In genomic region chr1:153643825-153644224, GRCh38 we compare ENCODE assay signal across 14 cellular contexts. TPM values are rescaled to one million over a fixed set of nuclear protein-coding genes. Genes with fewer than 3 reads are reported as not detected.
A peak's percentile ranks its signal among the peaks of the same experiment; 100 is the strongest.
DNase-seq lines count a peak whose midpoint lies in the region; ATAC-seq and TF ChIP-seq lines count a peak whose summit lies in the region.
"Had no signal": no experiment of that assay in that cellular context is flagged by ENCODE, and none has a peak within 500 bp of the region (broad histone marks: within the 10 kb centered on the region; RNA-seq: fewer than 3 reads in every experiment).

No MANE protein-coding gene starts in this region.

- peak overlapping the region; percentile 25 for H3K27ac Mint-ChIP-seq in CD4-positive, alpha-beta T cell
- peak overlapping the region; percentile 82 for H3K27ac Mint-ChIP-seq in T-helper 17 cell
- H3K27ac Mint-ChIP-seq in natural killer cell, result peak overlapping the region; percentile 75 to 82

- H3K27me3 ChIP-seq in CD4-positive, alpha-beta T cell (ENCODE audit: control insufficient read depth, insufficient read depth, low read length), result no peaks in the 10 kb centered on the region

- no peak for TF ChIP-seq CTCF in CD4-positive, alpha-beta T cell (IDR thresholded peaks at IDR 0.05)
- TF ChIP-seq CTCF in natural killer cell (IDR thresholded peaks at IDR 0.05), result no peak

- DNase-seq in CD4-positive, alpha-beta T cell, result no peak
- DNase-seq in T-helper 17 cell, result no peak
- no peak for DNase-seq in natural killer cell
- no peak for DNase-seq in HPDE6-E6E7 (ENCODE audit: extremely low spot score)
- DNase-seq: DMS79, NCI-H1105 treated with DMSO at 0.1 percent for 48 hours, retina had no signal

- peaks cover 84% of the 10 kb centered on the region for H3K36me3 Mint-ChIP-seq in CD4-positive, alpha-beta T cell (ENCODE audit: low read depth)
- peaks cover 13% of the 10 kb centered on the region for H3K36me3 Mint-ChIP-seq in T-helper 17 cell (ENCODE audit: low read depth)
- peaks cover 44% of the 10 kb centered on the region for H3K36me3 Mint-ChIP-seq in natural killer cell

- H3K9me3 ChIP-seq in CD4-positive, alpha-beta T cell (ENCODE audit: control insufficient read depth, low read length), result no peaks in the 10 kb centered on the region
- no peaks in the 10 kb centered on the region for H3K9me3 ChIP-seq in T-helper 17 cell (ENCODE audit: control insufficient read depth, low read length, poor library complexity, severe bottlenecking)

- POLR2A ChIA-PET in CD4-positive, alpha-beta T cell (lab: Charles Lee), result interaction anchor here (1.0 to 8.3 kb wide), 2 partner anchors 9 to 15 kb away, joined by 5 to 89 read pairs; partner anchors contain the start of genes CHTOP and SNAPIN

- no peak overlapping the region for H3K4me3 Mint-ChIP-seq in CD4-positive, alpha-beta T cell
- H3K4me3 Mint-ChIP-seq in T-helper 17 cell (no peak overlapping the region), natural killer cell (no peak overlapping the region)
- H3K4me3 Mint-ChIP-seq: central memory CD8-positive, alpha-beta T cell had no signal

- no peak overlapping the region for H3K27ac ChIP-seq in CD4-positive, alpha-beta T cell (ENCODE audit: low read depth, low read length)

- peaks cover 73% of the 10 kb centered on the region for H3K4me1 Mint-ChIP-seq in CD4-positive, alpha-beta T cell (ENCODE audit: low read depth)
- H3K4me1 Mint-ChIP-seq in T-helper 17 cell, result peaks cover 40% of the 10 kb centered on the region
- H3K4me1 Mint-ChIP-seq in natural killer cell, result peaks cover 53 to 60% of the 10 kb centered on the region in 2 donors

- intact Hi-C loops in CD4-positive, alpha-beta T cell (cut with DNase I, micrococcal nuclease), result no loop called here
- intact Hi-C loops in natural killer cell (cut with micrococcal nuclease), result no loop called here

- H3K9me3 Mint-ChIP-seq in CD4-positive, alpha-beta T cell, result no peaks in the 10 kb centered on the region
- H3K9me3 Mint-ChIP-seq in natural killer cell, result no peaks in the 10 kb centered on the region
- H3K9me3 Mint-ChIP-seq: activated naive CD4-positive, alpha-beta T cell treated with anti-CD3 and anti-CD28 coated beads, Interleukin-2, amount 50 U/mL, for 72 hours; central memory CD8-positive, alpha-beta T cell had no signal

- ATAC-seq in CD4-positive, alpha-beta T cell (ENCODE audit: poor library complexity), result no peak
- no peak for ATAC-seq in T-helper 17 cell
- no peak for ATAC-seq in natural killer cell
- ATAC-seq in HG02852 (IDR thresholded peaks at IDR 0.05; ENCODE audit: unreplicated experiment), result no peak
- no peak for ATAC-seq in HG03039 (IDR thresholded peaks at IDR 0.05; ENCODE audit: unreplicated experiment)
- ATAC-seq: activated naive CD4-positive, alpha-beta T cell treated with anti-CD3 and anti-CD28 coated beads, Interleukin-2, amount 50 U/mL, for 72 hours; K562 had no signal

- CTCF ChIA-PET in CD4-positive, alpha-beta T cell (lab: Charles Lee), result interaction anchor here (0.9 kb wide), 1 partner anchor 8 kb away, joined by 3 read pairs; no protein-coding TSS in a partner anchor

- no peaks in the 10 kb centered on the region for H3K27me3 Mint-ChIP-seq in CD4-positive, alpha-beta T cell
- no peaks in the 10 kb centered on the region for H3K27me3 Mint-ChIP-seq in T-helper 17 cell
- H3K27me3 Mint-ChIP-seq in natural killer cell (ENCODE audit: low read depth in 2 of 2), result no peaks in the 10 kb centered on the region
- H3K27me3 Mint-ChIP-seq: central memory CD8-positive, alpha-beta T cell had no signal

RNA-seq across cellular contexts. Expression of gene CHTOP, which starts 10.0 kb away (rescaled TPM):
- 100 to 1,000 TPM in 1 of 2 experiments, 10 to 100 TPM in 1; 97.1 to 102 TPM for total RNA-seq in CD4-positive, alpha-beta T cell
- total RNA-seq in T-helper 17 cell (10 to 100 TPM; 82.0 to 82.4 TPM), natural killer cell (100 to 1,000 TPM in 2 of 3 donors, 10 to 100 TPM in 1; 94.7 to 110 (median 106) TPM)

RNA-seq across cellular contexts. Expression of gene SNAPIN, which starts 14.7 kb away (rescaled TPM):
- 1 to 10 TPM; 7.2 to 7.3 TPM for total RNA-seq in CD4-positive, alpha-beta T cell
- total RNA-seq in T-helper 17 cell (10 to 100 TPM; 17.6 to 18.2 TPM), natural killer cell (10 to 100 TPM; 21.0 to 25.5 (median 23.5) TPM)

RNA-seq across cellular contexts. Expression of gene S100A1, which starts 15.6 kb away (rescaled TPM):
- total RNA-seq in CD4-positive, alpha-beta T cell, result not detected
- total RNA-seq in T-helper 17 cell, result not detected
- total RNA-seq in natural killer cell, result not detected
- total RNA-seq: activated CD8-positive, alpha-beta memory T cell treated with anti-CD3 and anti-CD28 coated beads for 36 hours; activated naive CD4-positive, alpha-beta T cell treated with anti-CD3 and anti-CD28 coated beads, Interleukin-2, amount 50 U/mL, for 72 hours; ureter had no signal

RNA-seq across cellular contexts. Expression of gene S100A13, which starts 16.5 kb away (rescaled TPM):
- 1 to 10 TPM; 2.1 to 2.8 TPM for total RNA-seq in CD4-positive, alpha-beta T cell
- total RNA-seq in T-helper 17 cell, result 1 to 10 TPM; 3.1 to 4.6 TPM
- total RNA-seq in natural killer cell, result 1 to 10 TPM; 4.0 to 5.8 (median 4.1) TPM

RNA-seq across cellular contexts. Expression of gene ILF2, which starts 27.0 kb away (rescaled TPM):
- 100 to 1,000 TPM; 140 to 147 TPM for total RNA-seq in CD4-positive, alpha-beta T cell
- total RNA-seq in T-helper 17 cell (100 to 1,000 TPM; 136 to 142 TPM), natural killer cell (100 to 1,000 TPM in 2 of 3 donors, 10 to 100 TPM in 1; 97.6 to 134 (median 110) TPM)

Comparison
In these comparisons a context has a peak if more than half of its experiments do, and no peak if none do; other contexts are left out.
1. H3K27ac Mint-ChIP-seq: peak in every context shown above with its lines; median percentile 82 in T-helper 17 cell; 78 in natural killer cell; 25 in CD4-positive, alpha-beta T cell.